1 cellular context compared by ENCODE assay signal in the genomic region with DNA sequence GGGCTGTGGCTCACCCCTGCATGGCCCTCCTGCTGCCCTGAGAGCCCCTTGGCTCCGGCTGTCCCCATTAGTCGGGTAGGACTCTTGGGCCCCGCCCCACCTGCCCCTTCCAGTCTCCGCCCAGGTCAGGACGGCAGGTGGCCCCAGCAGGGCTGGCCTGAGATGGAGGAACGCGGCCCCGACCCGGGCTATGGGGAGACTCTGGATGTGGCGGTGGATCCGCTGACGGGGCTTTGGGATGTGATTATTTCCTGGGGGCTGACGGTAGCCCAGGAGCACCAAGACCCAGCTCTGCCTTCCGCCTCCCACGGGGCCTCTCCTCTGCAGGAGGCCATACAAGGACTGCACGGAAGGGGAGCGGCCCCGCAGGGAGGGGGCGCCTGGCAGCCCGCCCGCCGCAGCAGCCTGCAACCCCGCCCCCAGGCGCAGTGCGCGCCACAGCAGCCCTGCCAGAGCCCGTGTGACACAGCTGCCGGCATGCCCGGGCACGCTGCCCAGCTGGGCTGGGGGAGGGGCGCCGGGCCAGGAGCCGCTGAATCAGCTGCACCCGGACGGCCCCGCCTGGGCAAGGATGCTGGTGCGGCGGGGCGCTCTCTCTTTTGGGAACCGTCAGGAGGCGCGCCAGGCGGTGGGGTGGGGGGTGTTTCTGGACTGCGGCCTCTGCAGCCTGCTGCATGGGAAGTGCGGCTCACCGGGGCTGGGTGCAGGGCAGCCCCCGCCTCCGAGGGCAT.
TF ChIP-seq lines count a peak whose summit lies in the region.

No MANE protein-coding gene starts in this region.

TF ChIP-seq in WTC11, 78 proteins besides CTCF, POLR2A, EP300 and RAD21 (continued from another document):
- TF ChIP-seq, protein P1, sequence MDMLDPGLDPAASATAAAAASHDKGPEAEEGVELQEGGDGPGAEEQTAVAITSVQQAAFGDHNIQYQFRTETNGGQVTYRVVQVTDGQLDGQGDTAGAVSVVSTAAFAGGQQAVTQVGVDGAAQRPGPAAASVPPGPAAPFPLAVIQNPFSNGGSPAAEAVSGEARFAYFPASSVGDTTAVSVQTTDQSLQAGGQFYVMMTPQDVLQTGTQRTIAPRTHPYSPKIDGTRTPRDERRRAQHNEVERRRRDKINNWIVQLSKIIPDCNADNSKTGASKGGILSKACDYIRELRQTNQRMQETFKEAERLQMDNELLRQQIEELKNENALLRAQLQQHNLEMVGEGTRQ (CRISPR knock-in tag; IDR thresholded peaks at IDR 0.05) = 0 out of 2 replicates have a peak, but pooled peaks have one; percentile 5
- TF ChIP-seq, protein P2, sequence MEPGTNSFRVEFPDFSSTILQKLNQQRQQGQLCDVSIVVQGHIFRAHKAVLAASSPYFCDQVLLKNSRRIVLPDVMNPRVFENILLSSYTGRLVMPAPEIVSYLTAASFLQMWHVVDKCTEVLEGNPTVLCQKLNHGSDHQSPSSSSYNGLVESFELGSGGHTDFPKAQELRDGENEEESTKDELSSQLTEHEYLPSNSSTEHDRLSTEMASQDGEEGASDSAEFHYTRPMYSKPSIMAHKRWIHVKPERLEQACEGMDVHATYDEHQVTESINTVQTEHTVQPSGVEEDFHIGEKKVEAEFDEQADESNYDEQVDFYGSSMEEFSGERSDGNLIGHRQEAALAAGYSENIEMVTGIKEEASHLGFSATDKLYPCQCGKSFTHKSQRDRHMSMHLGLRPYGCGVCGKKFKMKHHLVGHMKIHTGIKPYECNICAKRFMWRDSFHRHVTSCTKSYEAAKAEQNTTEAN (CRISPR knock-in tag; IDR thresholded peaks at IDR 0.05) = 0 out of 2 replicates have a peak, but pooled peaks have one; percentile 48
- TF ChIP-seq TEAD1 (CRISPR knock-in tag; IDR thresholded peaks at IDR 0.05) = no peak
- TF ChIP-seq ZNF423 (CRISPR knock-in tag; IDR thresholded peaks at IDR 0.05) = peak; percentile 89
- TF ChIP-seq NFATC4 (CRISPR knock-in tag; IDR thresholded peaks at IDR 0.05) = no peak
